In genomic region chr17:8300629-8301242, GRCh38 we compare ENCODE assay signal across 8 cellular contexts. TPM values are rescaled to one million over a fixed set of nuclear protein-coding genes. Genes with fewer than 3 reads are reported as not detected.
A peak's percentile ranks its signal among the peaks of the same experiment; 100 is the strongest.
DNase-seq lines count a peak whose midpoint lies in the region; ATAC-seq and TF ChIP-seq lines count a peak whose summit lies in the region.

No MANE protein-coding gene starts in this region.

- H3K36me3 Mint-ChIP-seq in brain: no peaks in the 10 kb centered on the region

- peak; percentile 85 to 88 for TF ChIP-seq CTCF in brain (conservative IDR thresholded peaks at IDR 0.05)

- H3K9me3 Mint-ChIP-seq in brain: peaks cover 0 to 4% (median 0%) of the 10 kb centered on the region in 5 experiments

- peaks cover 5% of the 10 kb centered on the region for H3K27me3 Mint-ChIP-seq in brain

- H3K4me1 Mint-ChIP-seq in brain: peaks cover 10% of the 10 kb centered on the region

- DNase-seq in AG08396 (ENCODE audit: low spot score) (peak; percentile 82), GM19240 (ENCODE audit: insufficient read length, low spot score) (peak; percentile 83), NCI-H1436 treated with DMSO at 0.1 percent for 48 hours (lab: John Stamatoyannopoulos, UW) (peak; percentile 28), UCSD-AML1 (lab: John Stamatoyannopoulos, UW; ENCODE audit: unreplicated experiment) (peak; percentile 48), iPS-NIHi7 (ENCODE audit: extremely low spot score) (peak; percentile 91)
- DNase-seq in stimulated activated CD4-positive, alpha-beta T cell treated with anti-CD3 and anti-CD28 coated beads, Interleukin-15, amount 100 ng/mL, for 1 hour (ENCODE audit: low read depth in 1 of 2, low spot score in 1 of 2): peak; percentile 21 to 33

- H3K4me3 Mint-ChIP-seq in brain: peak overlapping the region; percentile 4 to 54 (median 31)

- peak overlapping the region; percentile 3 to 37 (median 26) for H3K27ac Mint-ChIP-seq in brain

- ATAC-seq in GM19023 (IDR thresholded peaks at IDR 0.05; ENCODE audit: unreplicated experiment): no peak

RNA-seq across cellular contexts. Expression of gene SLC25A35, which starts 5.5 kb away (rescaled TPM):
- polyA plus RNA-seq in brain (ENCODE audit: insufficient read depth, low read depth, low replicate concordance): 5.3 TPM

RNA-seq across cellular contexts. Expression of gene ARHGEF15, which starts 9.3 kb away (rescaled TPM):
- 1.7 TPM for polyA plus RNA-seq in brain (ENCODE audit: insufficient read depth, low read depth, low replicate concordance)

RNA-seq across cellular contexts. Expression of gene RANGRF, which starts 12.3 kb away (rescaled TPM):
- polyA plus RNA-seq in brain (ENCODE audit: insufficient read depth, low read depth, low replicate concordance): 36.5 TPM

RNA-seq across cellular contexts. Expression of gene ODF4, which starts 38.9 kb away (rescaled TPM):
- not detected for polyA plus RNA-seq in brain (ENCODE audit: insufficient read depth, low read depth, low replicate concordance)

RNA-seq across cellular contexts. Expression of gene PFAS, which starts 51.6 kb away (rescaled TPM):
- 20.4 TPM for polyA plus RNA-seq in brain (ENCODE audit: insufficient read depth, low read depth, low replicate concordance)

Comparison
In these comparisons a context has a peak if more than half of its experiments do, and no peak if none do; other contexts are left out.
1. DNase-seq: peak in every context shown above with its lines; median percentile 91 in iPS-NIHi7; 83 in GM19240; 82 in AG08396; 48 in UCSD-AML1; 28 in NCI-H1436 treated with DMSO at 0.1 percent for 48 hours; 27 in stimulated activated CD4-positive, alpha-beta T cell treated with anti-CD3 and anti-CD28 coated beads, Interleukin-15, amount 100 ng/mL, for 1 hour.